ENCODE assay signal across 19 cellular contexts in the genomic region with DNA sequence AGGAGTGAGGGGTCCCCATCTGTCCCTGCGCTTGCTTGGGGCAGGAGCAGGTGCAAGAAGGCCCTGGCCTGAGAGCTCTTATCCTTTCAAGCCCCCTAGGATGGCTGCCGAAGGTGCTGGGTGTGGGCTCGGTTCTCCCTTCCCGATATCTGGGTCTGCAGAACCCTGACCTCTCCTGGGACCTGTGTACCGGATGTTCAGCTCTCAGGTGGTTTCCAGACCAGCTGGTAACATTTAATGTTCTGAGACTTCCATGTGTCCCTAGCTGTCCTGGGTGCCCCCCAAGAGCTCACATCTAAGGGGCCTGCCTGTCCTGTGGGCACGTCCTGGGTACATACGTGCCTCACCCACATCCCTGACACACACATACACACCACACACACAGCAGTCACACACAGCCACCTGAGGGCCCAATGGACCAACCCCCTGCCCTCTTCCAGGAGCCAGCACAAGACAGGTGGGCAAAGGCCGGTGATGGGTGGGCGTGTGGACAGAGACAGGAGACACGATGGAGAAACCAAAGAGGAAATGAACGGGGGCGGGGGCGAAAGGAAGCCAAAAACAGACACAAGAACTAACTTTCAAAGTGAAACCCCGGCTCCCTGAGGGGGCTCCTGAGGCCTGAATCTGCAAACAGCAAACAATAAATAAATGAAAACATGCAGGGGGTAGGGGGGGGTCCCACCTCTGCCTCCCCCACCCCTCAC.
"Had no signal": no experiment of that assay in that cellular context is flagged by ENCODE, and none has a peak within 500 bp of the region (broad histone marks: within the 10 kb centered on the region; RNA-seq: fewer than 3 reads in every experiment).

No MANE protein-coding gene starts in this region.

- H3K9me3 ChIP-seq: adrenal gland, lower lobe of right lung, pancreas had no signal

- H3K36me3 Mint-ChIP-seq: activated CD8-positive, alpha-beta memory T cell treated with anti-CD3 and anti-CD28 coated beads, Interleukin-2, amount 10 ng/mL, durations not matched to agents 7 days and 5 days; stimulated activated effector memory CD8-positive, alpha-beta T cell treated with anti-CD3 and anti-CD28 coated beads, Interleukin-12 subunit alpha, Interleukin-12 subunit beta, amount 100 ng/mL, for 72 hours had no signal

- H2AFZ ChIP-seq: neural progenitor cell had no signal

- H3K9me3 Mint-ChIP-seq: effector memory CD8-positive, alpha-beta T cell; stimulated activated effector memory CD8-positive, alpha-beta T cell treated with anti-CD3 and anti-CD28 coated beads, Interleukin-12 subunit alpha, Interleukin-12 subunit beta, amount 100 ng/mL, for 72 hours had no signal

- ATAC-seq: activated CD8-positive, alpha-beta memory T cell treated with anti-CD3 and anti-CD28 coated beads, Interleukin-2, amount 10 ng/mL, durations not matched to agents 7 days and 5 days; effector memory CD8-positive, alpha-beta T cell; left cardiac atrium; lower lobe of right lung; pancreas; sciatic nerve; stimulated activated effector memory CD8-positive, alpha-beta T cell treated with anti-CD3 and anti-CD28 coated beads, Interleukin-12 subunit alpha, Interleukin-12 subunit beta, amount 100 ng/mL, for 72 hours had no signal

- DNase-seq: activated CD4-positive, alpha-beta T cell treated with anti-CD3 and anti-CD28 coated beads for 1 hour; activated CD4-positive, alpha-beta T cell treated with anti-CD3 and anti-CD28 coated beads, Interleukin-2, amount 50 U/mL, for 4 hours; activated CD8-positive, alpha-beta memory T cell treated with anti-CD3 and anti-CD28 coated beads, Interleukin-2, amount 10 ng/mL, durations not matched to agents 7 days and 5 days; activated naive CD4-positive, alpha-beta T cell treated with anti-CD3 and anti-CD28 coated beads, Interleukin-2, amount 50 U/mL, for 16 hours; activated T-cell treated with anti-CD3 and anti-CD28 coated beads, Interleukin-2, amount 50 U/mL, for 1 hour; adrenal gland; dermis blood vessel endothelial cell; effector memory CD8-positive, alpha-beta T cell; left cardiac atrium; lower lobe of right lung; midbrain; stimulated activated CD4-positive, alpha-beta T cell treated with anti-CD3 and anti-CD28 coated beads, Interleukin-1b, Interleukin-23, amount 100 ng/mL, for 48 hours; trophoblast cell had no signal

- H3K4me1 ChIP-seq: adrenal gland, lower lobe of right lung, neural progenitor cell, pancreas had no signal

- H3K4me3 Mint-ChIP-seq: activated CD8-positive, alpha-beta memory T cell treated with anti-CD3 and anti-CD28 coated beads, Interleukin-2, amount 10 ng/mL, durations not matched to agents 7 days and 5 days; effector memory CD8-positive, alpha-beta T cell; neural progenitor cell; stimulated activated effector memory CD8-positive, alpha-beta T cell treated with anti-CD3 and anti-CD28 coated beads, Interleukin-12 subunit alpha, Interleukin-12 subunit beta, amount 100 ng/mL, for 72 hours had no signal

- H3K27me3 ChIP-seq: adrenal gland, neural progenitor cell, pancreas had no signal

- H3K27me3 Mint-ChIP-seq: activated CD8-positive, alpha-beta memory T cell treated with anti-CD3 and anti-CD28 coated beads, Interleukin-2, amount 10 ng/mL, durations not matched to agents 7 days and 5 days had no signal

- H3K27ac Mint-ChIP-seq: activated CD8-positive, alpha-beta memory T cell treated with anti-CD3 and anti-CD28 coated beads, Interleukin-2, amount 10 ng/mL, durations not matched to agents 7 days and 5 days; activated T-helper 2 cell treated with anti-CD3 and anti-CD28 coated beads, Interferon-gamma antibody, Interleukin-2, Interleukin-4, amounts not matched to agents 10 μg/mL and 5 μg/mL and 100 μg/mL, durations not matched to agents 14 hours and 24 hours and 36 hours; effector memory CD8-positive, alpha-beta T cell; neural progenitor cell; stimulated activated effector memory CD8-positive, alpha-beta T cell treated with anti-CD3 and anti-CD28 coated beads, Interleukin-12 subunit alpha, Interleukin-12 subunit beta, amount 100 ng/mL, for 72 hours had no signal

- H3K4me3 ChIP-seq: adrenal gland, lower lobe of right lung, neural progenitor cell, pancreas had no signal

- H3K4me2 ChIP-seq: neural progenitor cell had no signal

- H3K27ac ChIP-seq: adrenal gland, epithelial cell of prostate, lower lobe of right lung, neural progenitor cell, pancreas had no signal

- H3K4me1 Mint-ChIP-seq: neural progenitor cell; stimulated activated effector memory CD8-positive, alpha-beta T cell treated with anti-CD3 and anti-CD28 coated beads, Interleukin-12 subunit alpha, Interleukin-12 subunit beta, amount 100 ng/mL, for 72 hours had no signal

- H3K9ac ChIP-seq: neural progenitor cell had no signal
